In genomic region chr18:13940326-13940725, GRCh38 we compare ENCODE assay signal across 9 cellular contexts. TPM values are rescaled to one million over a fixed set of nuclear protein-coding genes. Genes with fewer than 3 reads are reported as not detected.
"Had no signal": no experiment of that assay in that cellular context is flagged by ENCODE, and none has a peak within 500 bp of the region (broad histone marks: within the 10 kb centered on the region; RNA-seq: fewer than 3 reads in every experiment).

No MANE protein-coding gene starts in this region.

- H3K9ac ChIP-seq: GM23248 had no signal

- H3K4me3 Mint-ChIP-seq: H9, IgD-negative memory B cell had no signal

- H3K27me3 Mint-ChIP-seq: IgD-negative memory B cell had no signal

- DNase-seq: GM23248, H9, HCEC 1CT had no signal

- ATAC-seq: HepG2 had no signal

- FAIRE-seq: H1, H54, HepG2 had no signal

- H3K4me1 Mint-ChIP-seq: H9 had no signal

- H2AFZ ChIP-seq: GM23248 had no signal

- H3K27ac ChIP-seq: GM23248, HL-60 had no signal

- H3K27ac Mint-ChIP-seq: H9, IgD-negative memory B cell had no signal

- H3K4me3 ChIP-seq: GM23248 had no signal

- H3K36me3 Mint-ChIP-seq: IgD-negative memory B cell had no signal

RNA-seq across cellular contexts. Expression of gene MC2R, which starts 25.0 kb away (rescaled TPM):
- total RNA-seq: GM23248, H1, H9, HepG2, HT1080 had no signal
- polyA plus RNA-seq: GM23248, H1, HepG2, IgD-negative memory B cell had no signal
